ENCODE assay signal across 18 cellular contexts in genomic region chr17:27985736-27986394, GRCh38. TPM values are rescaled to one million over a fixed set of nuclear protein-coding genes. Genes with fewer than 3 reads are reported as not detected.
DNase-seq lines count a peak whose midpoint lies in the region; ATAC-seq and TF ChIP-seq lines count a peak whose summit lies in the region.
"Had no signal": no experiment of that assay in that cellular context is flagged by ENCODE, and none has a peak within 500 bp of the region (broad histone marks: within the 10 kb centered on the region; RNA-seq: fewer than 3 reads in every experiment).

No MANE protein-coding gene starts in this region.

- H3K4me3 ChIP-seq in GM23338: no peak overlapping the region
- H3K4me3 ChIP-seq: left lung, transverse colon had no signal

- ATAC-seq in GM23338 (no peak), activated B cell treated with CpG ODN at 0.5 μM for 24 hours (ENCODE audit: low read depth) (no peak), HG03196 (IDR thresholded peaks at IDR 0.05; ENCODE audit: unreplicated experiment) (no peak)
- peak; percentile 70 for ATAC-seq in stimulated activated memory B cell treated with anti-CD40 and anti-IgM and Interleukin-4, amounts not matched to agents 10 μg/mL and 1 μg/mL and 100 μg/mL, for 72 hours
- ATAC-seq: left lung, T-helper 17 cell had no signal

- H2AFZ ChIP-seq in GM23338: 0 out of 2 replicates have a peak overlapping the region, but pooled peaks have one; percentile 1

- H3K9me3 Mint-ChIP-seq in GM23338 (no peaks in the 10 kb centered on the region), activated B cell treated with CpG ODN at 0.5 μM for 24 hours (no peaks in the 10 kb centered on the region)
- no peaks in the 10 kb centered on the region for H3K9me3 Mint-ChIP-seq in stimulated activated memory B cell treated with anti-CD40 and anti-IgM and Interleukin-4, amounts not matched to agents 10 μg/mL and 1 μg/mL and 100 μg/mL, for 72 hours
- H3K9me3 Mint-ChIP-seq: WTC11 had no signal

- DNase-seq in NCI-H526 treated with DMSO at 0.1 percent for 48 hours (lab: John Stamatoyannopoulos, UW) (peak; percentile 53), NCI-H526 (lab: John Stamatoyannopoulos, UW) (no peak), GM23338 (ENCODE audit: low spot score) (no peak), activated B cell treated with CpG ODN at 0.5 μM for 24 hours (no peak), NCI-H2107 treated with DMSO at 0.1 percent for 48 hours (lab: John Stamatoyannopoulos, UW; ENCODE audit: unreplicated experiment) (no peak), NCI-H146 treated with DMSO at 0.1 percent for 48 hours (lab: John Stamatoyannopoulos, UW; ENCODE audit: unreplicated experiment) (no peak)
- DNase-seq: activated gamma-delta T cell; amniotic stem cell; DMS53; left lung; NK-92 treated with Interleukin-12 subunit alpha and Interleukin-12 subunit beta, amount 100 ng/mL, for 24 hours; T-helper 17 cell; transverse colon had no signal

- CTCF ChIA-PET in activated B cell treated with CpG ODN at 0.5 μM for 24 hours (lab: Charles Lee): no interaction called here

- H3K4me1 ChIP-seq in GM23338 (ENCODE audit: insufficient read depth): no peaks in the 10 kb centered on the region; the same call in 1 of the 2 replicates

- no peak for TF ChIP-seq CTCF in GM23338 (conservative IDR thresholded peaks at IDR 0.05; ENCODE audit: low read depth in 2 of 2)
- TF ChIP-seq CTCF in activated B cell treated with CpG ODN at 0.5 μM for 24 hours (IDR thresholded peaks at IDR 0.05): no peak

- no peak overlapping the region for H3K27ac ChIP-seq in GM23338 (ENCODE audit: low read depth)
- H3K27ac ChIP-seq: 22Rv1, C4-2B, left lung, transverse colon had no signal

- no peaks in the 10 kb centered on the region for H3F3A ChIP-seq in GM23338 (replicated peaks; ENCODE audit: low read depth)

- H3K27me3 Mint-ChIP-seq in GM23338 (ENCODE audit: insufficient read depth, low read depth, poor library complexity): no peaks in the 10 kb centered on the region
- H3K27me3 Mint-ChIP-seq in activated B cell treated with CpG ODN at 0.5 μM for 24 hours: peaks cover 7% of the 10 kb centered on the region
- peaks cover 8% of the 10 kb centered on the region for H3K27me3 Mint-ChIP-seq in stimulated activated memory B cell treated with anti-CD40 and anti-IgM and Interleukin-4, amounts not matched to agents 10 μg/mL and 1 μg/mL and 100 μg/mL, for 72 hours

- no peaks in the 10 kb centered on the region for H3K27me3 ChIP-seq in GM23338 (ENCODE audit: insufficient read depth)
- H3K27me3 ChIP-seq: transverse colon had no signal

- H3K4me1 Mint-ChIP-seq in GM23338 (peaks cover 15% of the 10 kb centered on the region; the same call in 2 of the 3 replicates), activated B cell treated with CpG ODN at 0.5 μM for 24 hours (peaks cover 19% of the 10 kb centered on the region)
- peaks cover 23% of the 10 kb centered on the region for H3K4me1 Mint-ChIP-seq in stimulated activated memory B cell treated with anti-CD40 and anti-IgM and Interleukin-4, amounts not matched to agents 10 μg/mL and 1 μg/mL and 100 μg/mL, for 72 hours

- 0 out of 2 replicates have a peak, but pooled peaks cover 10% of the 10 kb centered on the region for H3K9me2 ChIP-seq in GM23338 (ENCODE audit: insufficient read depth)

- no peaks in the 10 kb centered on the region for H3K79me2 ChIP-seq in GM23338 (replicated peaks; ENCODE audit: insufficient read depth)

- H3K36me3 ChIP-seq in GM23338 (ENCODE audit: insufficient read depth): no peaks in the 10 kb centered on the region
- H3K36me3 ChIP-seq: left lung, transverse colon had no signal

- H3K4me3 Mint-ChIP-seq in GM23338 (no peak overlapping the region), activated B cell treated with CpG ODN at 0.5 μM for 24 hours (peak overlapping the region; percentile 56)
- H3K4me3 Mint-ChIP-seq in stimulated activated memory B cell treated with anti-CD40 and anti-IgM and Interleukin-4, amounts not matched to agents 10 μg/mL and 1 μg/mL and 100 μg/mL, for 72 hours: peak overlapping the region; percentile 43
- H3K4me3 Mint-ChIP-seq: T-helper 17 cell, WTC11 had no signal

- no peaks in the 10 kb centered on the region for H4K20me1 ChIP-seq in GM23338 (replicated peaks; ENCODE audit: insufficient read depth)

- H3K27ac Mint-ChIP-seq in GM23338 (no peak overlapping the region), activated B cell treated with CpG ODN at 0.5 μM for 24 hours (no peak overlapping the region)
- H3K27ac Mint-ChIP-seq in stimulated activated memory B cell treated with anti-CD40 and anti-IgM and Interleukin-4, amounts not matched to agents 10 μg/mL and 1 μg/mL and 100 μg/mL, for 72 hours: peak overlapping the region; percentile 42
- H3K27ac Mint-ChIP-seq: WTC11 had no signal

- intact Hi-C loops in activated B cell treated with CpG ODN at 0.5 μM for 24 hours (cut with micrococcal nuclease): no loop called here

- no peak overlapping the region for H3K4me2 ChIP-seq in GM23338

- H3K36me3 Mint-ChIP-seq in GM23338 (ENCODE audit: low read depth): no peaks in the 10 kb centered on the region
- H3K36me3 Mint-ChIP-seq in activated B cell treated with CpG ODN at 0.5 μM for 24 hours (ENCODE audit: low read depth): no peaks in the 10 kb centered on the region
- H3K36me3 Mint-ChIP-seq in stimulated activated memory B cell treated with anti-CD40 and anti-IgM and Interleukin-4, amounts not matched to agents 10 μg/mL and 1 μg/mL and 100 μg/mL, for 72 hours: no peaks in the 10 kb centered on the region
- H3K36me3 Mint-ChIP-seq: WTC11 had no signal

- POLR2A ChIA-PET in activated B cell treated with CpG ODN at 0.5 μM for 24 hours (lab: Charles Lee): no interaction called here

TF ChIP-seq in GM23338, 12 proteins besides CTCF, POLR2A, EP300 and RAD21 (continues in another document):
- TF ChIP-seq ZNF114 (CRISPR knock-in tag; IDR thresholded peaks at IDR 0.05) (no peak), JUNB (IDR thresholded peaks at IDR 0.05; ENCODE audit: unreplicated experiment) (no peak), NANOG (IDR thresholded peaks at IDR 0.05; ENCODE audit: borderline replicate concordance) (no peak), EZH2phosphoT487 (IDR thresholded peaks at IDR 0.05; ENCODE audit: unreplicated experiment) (no peak), ZNF331 (CRISPR knock-in tag; IDR thresholded peaks at IDR 0.05; ENCODE audit: low read depth) (no peak), ZNF462 (CRISPR knock-in tag; IDR thresholded peaks at IDR 0.05) (no peak), EZH2 (IDR thresholded peaks at IDR 0.05; ENCODE audit: low read depth, unreplicated experiment) (no peak)

RNA-seq across cellular contexts. Expression of gene NLK, which starts 56.6 kb away (rescaled TPM):
- 67.7 and 78.5 TPM in 2 replicates for total RNA-seq in GM23338 (2014; rRNA removed; shearing (Covaris generic))
- polyA plus RNA-seq in GM23338 (2016; fragmentation: Nextera tagmentation; extraction: Ambion mirVana): 31.9 and 34.7 TPM in 2 replicates
- total RNA-seq in activated B cell treated with CpG ODN at 0.5 μM for 24 hours: 19.4 and 24.6 TPM in 2 replicates
